In the genomic region with DNA sequence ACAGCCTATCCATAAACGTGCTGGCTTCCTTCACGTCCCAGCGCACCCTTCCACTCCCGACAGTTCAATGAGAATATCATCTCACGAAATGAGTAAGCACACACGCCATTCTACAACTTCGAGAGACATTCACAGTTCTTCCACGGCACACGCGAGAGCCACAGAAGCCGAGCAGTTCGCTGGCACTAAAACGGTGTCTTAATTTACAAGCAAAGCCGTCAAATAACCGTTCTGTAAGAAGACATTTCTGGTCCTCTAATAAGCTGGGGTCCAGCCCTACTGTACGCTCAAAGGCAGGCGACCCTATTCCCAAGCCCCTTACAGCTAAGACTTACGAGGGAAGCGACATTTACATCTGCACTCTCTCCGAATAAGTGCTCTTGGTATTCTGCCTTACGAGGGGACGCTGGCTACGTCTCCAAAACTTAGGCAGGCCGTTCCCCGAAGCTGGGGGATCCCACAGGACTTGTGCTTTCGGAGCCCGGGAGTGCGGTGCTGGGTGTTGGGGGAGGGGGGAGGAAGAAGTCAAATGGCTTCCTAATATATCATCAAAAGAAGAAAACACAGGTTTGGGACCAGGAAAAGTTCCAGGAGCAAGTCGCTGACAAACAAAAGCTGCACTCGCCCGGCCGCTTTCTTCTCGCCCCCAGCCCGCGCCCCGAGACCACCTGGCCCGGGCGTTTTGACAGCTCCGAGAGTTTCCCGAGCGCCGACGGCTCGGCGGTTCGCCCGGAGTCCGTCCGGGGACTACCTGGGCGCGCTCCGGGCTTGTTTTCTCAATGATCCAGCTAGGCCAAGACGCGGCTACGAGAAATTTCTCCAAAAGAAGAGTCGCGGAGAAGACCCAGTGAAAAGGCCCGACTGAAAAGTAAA, we compare ENCODE assay signal across 8 cellular contexts. TPM values are rescaled to one million over a fixed set of nuclear protein-coding genes. Genes with fewer than 3 reads are reported as not detected.
DNase-seq lines count a peak whose midpoint lies in the region; ATAC-seq and TF ChIP-seq lines count a peak whose summit lies in the region.
"Not testable (repeated sequence)": the region's sequence is repeated elsewhere in the genome, so short reads cannot be mapped to it uniquely, and the experiment has no call there.

No MANE protein-coding gene starts in this region.

- not testable (repeated sequence) for H2AFZ ChIP-seq in GM23338

- peak overlapping the region; percentile 87 for H3K4me3 ChIP-seq in GM23338
- H3K4me3 ChIP-seq in MG63 = peak overlapping the region; percentile 60
- peak overlapping the region; percentile 71 for H3K4me3 ChIP-seq in WI38 (ENCODE audit: low read depth, low read length)
- H3K4me3 ChIP-seq in cardiac muscle cell = peak overlapping the region; percentile 100

- H3K9me3 Mint-ChIP-seq in GM23338, nephron progenitor cell: not testable (repeated sequence)

- in situ Hi-C loops in Caki2 (cut with HindIII; ENCODE audit: low pct_unique_long_range_greater_than_20kb, low sequenced_read_pairs) = not testable (repeated sequence)

- H3F3A ChIP-seq in GM23338 (replicated peaks; ENCODE audit: low read depth) = not testable (repeated sequence)

- H3K4me1 Mint-ChIP-seq in GM23338 (peaks cover 33% of the 10 kb centered on the region), nephron progenitor cell (peaks cover 51% of the 10 kb centered on the region)

- H3K36me3 Mint-ChIP-seq in GM23338 (ENCODE audit: low read depth); nephron progenitor cell (ENCODE audit: low read depth): not testable (repeated sequence)

- peak overlapping the region; percentile 97 for H3K4me2 ChIP-seq in GM23338

- peak; percentile 44 for DNase-seq in Caki2 (ENCODE audit: low read depth)
- peak; percentile 55 for DNase-seq in GM23338 (ENCODE audit: low spot score)
- peak; percentile 26 for DNase-seq in MG63
- peak; percentile 60 for DNase-seq in astrocyte of the hippocampus (ENCODE audit: low read depth, low spot score)
- peak; percentile 46 for DNase-seq in cardiac muscle cell (ENCODE audit: low read depth in 1 of 2, low spot score in 1 of 2)
- DNase-seq in nephron progenitor cell = peak; percentile 47
- peak; percentile 5 for DNase-seq in stimulated activated naive CD4-positive, alpha-beta T cell treated with Interleukin-2 at 50 U/mL for 16 hours (lab: John Stamatoyannopoulos, UW)

- H3K27me3 ChIP-seq in GM23338 (ENCODE audit: insufficient read depth) = peaks cover 25% of the 10 kb centered on the region
- not testable (repeated sequence) for H3K27me3 ChIP-seq in MG63, cardiac muscle cell

- H3K9me2 ChIP-seq in GM23338 (ENCODE audit: insufficient read depth) = not testable (repeated sequence)

- H3K27ac Mint-ChIP-seq in GM23338 = peak overlapping the region; percentile 62; the same call in 1 of the 2 replicates
- peak overlapping the region; percentile 96 for H3K27ac Mint-ChIP-seq in nephron progenitor cell

- H3K27me3 Mint-ChIP-seq in GM23338 (ENCODE audit: insufficient read depth, low read depth, poor library complexity) (peaks cover 15% of the 10 kb centered on the region), nephron progenitor cell (ENCODE audit: low read depth, poor library complexity) (peaks cover 11% of the 10 kb centered on the region)

- ATAC-seq in GM23338 = peak; percentile 35

- not testable (repeated sequence) for TF ChIP-seq CTCF in GM23338 (conservative IDR thresholded peaks at IDR 0.05; ENCODE audit: low read depth in 2 of 2); WI38 (IDR thresholded peaks at IDR 0.05; ENCODE audit: low read depth, low read length); cardiac muscle cell (IDR thresholded peaks at IDR 0.05; ENCODE audit: low read depth, low read length); nephron progenitor cell (IDR thresholded peaks at IDR 0.05)

- H3K4me1 ChIP-seq in GM23338 (ENCODE audit: insufficient read depth) (peaks cover 39% of the 10 kb centered on the region), cardiac muscle cell (ENCODE audit: low read depth) (peaks cover 15% of the 10 kb centered on the region)

- peaks cover 26% of the 10 kb centered on the region for H4K20me1 ChIP-seq in GM23338 (replicated peaks; ENCODE audit: insufficient read depth)

- H3K4me3 Mint-ChIP-seq in GM23338 (peak overlapping the region; percentile 85), nephron progenitor cell (peak overlapping the region; percentile 91)

- H3K9me3 ChIP-seq in MG63; cardiac muscle cell (ENCODE audit: low read depth): not testable (repeated sequence)

- H3K79me2 ChIP-seq in GM23338 (replicated peaks; ENCODE audit: insufficient read depth) = peaks cover 53% of the 10 kb centered on the region

- not testable (repeated sequence) for H3K27ac ChIP-seq in GM23338 (ENCODE audit: low read depth)
- peak overlapping the region; percentile 97 for H3K27ac ChIP-seq in cardiac muscle cell

- H3K36me3 ChIP-seq in GM23338 (ENCODE audit: insufficient read depth); MG63; cardiac muscle cell: not testable (repeated sequence)

RNA-seq across cellular contexts. Expression of a gene that starts 1.1 kb away (rescaled TPM):
- total RNA-seq in Caki2 (2014; rRNA removed; shearing (Covaris generic); ENCODE audit: low replicate concordance) = 11.1 and 31.5 TPM in 2 replicates
- 29.9 and 39.0 TPM in 2 replicates for total RNA-seq in GM23338 (2014; rRNA removed; shearing (Covaris generic))
- polyA plus RNA-seq in GM23338 (2016; fragmentation: Nextera tagmentation; extraction: Ambion mirVana) = 9.1 and 11.4 TPM in 2 replicates
- total RNA-seq in MG63 (2014; rRNA removed; shearing (Covaris generic); ENCODE audit: low replicate concordance) = 2.5 and 8.7 TPM in 2 replicates
- 21.4 and 37.3 TPM in 2 replicates for total RNA-seq in cardiac muscle cell
- 22.8 and 30.9 TPM in 2 replicates for polyA plus RNA-seq in cardiac muscle cell

Comparison
In these comparisons a context has a peak if more than half of its experiments do, and no peak if none do; other contexts are left out.
1. DNase-seq: peak in every context shown above with its lines; median percentile 60 in astrocyte of the hippocampus; 55 in GM23338; 47 in nephron progenitor cell; 46 in cardiac muscle cell; 44 in Caki2; 26 in MG63; 5 in stimulated activated naive CD4-positive, alpha-beta T cell treated with Interleukin-2 at 50 U/mL for 16 hours.